In genomic region chr20:24702501-24703283, GRCh38 we compare ENCODE assay signal across 22 cellular contexts.
DNase-seq lines count a peak whose midpoint lies in the region; ATAC-seq, FAIRE-seq and TF ChIP-seq lines count a peak whose summit lies in the region.
"Had no signal": no experiment of that assay in that cellular context is flagged by ENCODE, and none has a peak within 500 bp of the region (broad histone marks: within the 10 kb centered on the region; RNA-seq: fewer than 3 reads in every experiment).

No MANE protein-coding gene starts in this region.

- H3K36me3 ChIP-seq in vagina (no peaks in the 10 kb centered on the region), thyroid gland (no peaks in the 10 kb centered on the region)
- H3K36me3 ChIP-seq: SJSA1 had no signal

- H3K4me1 ChIP-seq in vagina (no peaks in the 10 kb centered on the region), thyroid gland (no peaks in the 10 kb centered on the region)
- H3K4me1 ChIP-seq: SJSA1 had no signal

- H3K4me3 ChIP-seq in vagina (no peak overlapping the region), thyroid gland (replicated peaks in 1 of 3) (no peak overlapping the region)
- H3K4me3 ChIP-seq: SJSA1 had no signal

- intact Hi-C loops in posterior vena cava (cut with DNase I) (no loop called here), vagina (cut with DNase I) (no loop called here), thyroid gland (cut with DNase I) (no loop called here)

- no peaks in the 10 kb centered on the region for H3K27me3 Mint-ChIP-seq in activated CD8-positive, alpha-beta memory T cell treated with anti-CD3 and anti-CD28 coated beads, Interleukin-2, amount 10 ng/mL, durations not matched to agents 7 days and 5 days

- DNase-seq in activated CD8-positive, alpha-beta memory T cell treated with anti-CD3 and anti-CD28 coated beads, Interleukin-2, amount 10 ng/mL, durations not matched to agents 7 days and 5 days: peak; percentile 22
- no peak for DNase-seq in activated CD8-positive, alpha-beta memory T cell treated with anti-CD3 and anti-CD28 coated beads, Interleukin-2, amount 50 U/mL, for 4 hours
- DNase-seq in left lobe of liver (ENCODE audit: low spot score) (peak; percentile 32), posterior vena cava (ENCODE audit: low spot score) (peak; percentile 78), vagina (ENCODE audit: extremely low spot score in 2 of 2) (peak; percentile 70 to 95), thyroid gland (no peak), cerebellum (ENCODE audit: low spot score) (no peak), RCC 7860 (ENCODE audit: low spot score) (no peak)
- DNase-seq: Calu3; GOT3; Karpas-422; NCI-H1092 treated with DMSO at 0.1 percent for 48 hours; NCI-H2029; NCI-H446; NCI-H524 treated with DMSO at 0.1 percent for 48 hours; NCI-H774; NK-92 treated with Interleukin-12 subunit alpha and Interleukin-12 subunit beta, amount 100 ng/mL, for 24 hours; PC-3 had no signal

- H3K27ac ChIP-seq in vagina: no peak overlapping the region
- no peak overlapping the region for H3K27ac ChIP-seq in thyroid gland
- H3K27ac ChIP-seq: SJSA1 had no signal

- no peaks in the 10 kb centered on the region for H3K27me3 ChIP-seq in vagina
- no peaks in the 10 kb centered on the region for H3K27me3 ChIP-seq in thyroid gland
- H3K27me3 ChIP-seq: SJSA1 had no signal

- TF ChIP-seq CTCF in vagina (IDR thresholded peaks at IDR 0.05) (no peak), thyroid gland (IDR thresholded peaks at IDR 0.05) (no peak)

- H3K36me3 Mint-ChIP-seq in activated CD8-positive, alpha-beta memory T cell treated with anti-CD3 and anti-CD28 coated beads, Interleukin-2, amount 10 ng/mL, durations not matched to agents 7 days and 5 days: no peaks in the 10 kb centered on the region

- H3K4me3 Mint-ChIP-seq in activated CD8-positive, alpha-beta memory T cell treated with anti-CD3 and anti-CD28 coated beads, Interleukin-2, amount 10 ng/mL, durations not matched to agents 7 days and 5 days: no peak overlapping the region

- no peak for ATAC-seq in activated CD8-positive, alpha-beta memory T cell treated with anti-CD3 and anti-CD28 coated beads, Interleukin-2, amount 10 ng/mL, durations not matched to agents 7 days and 5 days
- no peak for ATAC-seq in left lobe of liver
- ATAC-seq: HCT116, PC-3, Right ventricle myocardium inferior had no signal

- H3K9me3 Mint-ChIP-seq in activated CD8-positive, alpha-beta memory T cell treated with anti-CD3 and anti-CD28 coated beads, Interleukin-2, amount 10 ng/mL, durations not matched to agents 7 days and 5 days (ENCODE audit: low read depth): no peaks in the 10 kb centered on the region

- H3K4me1 Mint-ChIP-seq in activated CD8-positive, alpha-beta memory T cell treated with anti-CD3 and anti-CD28 coated beads, Interleukin-2, amount 10 ng/mL, durations not matched to agents 7 days and 5 days: no peaks in the 10 kb centered on the region

- H3K27ac Mint-ChIP-seq in activated CD8-positive, alpha-beta memory T cell treated with anti-CD3 and anti-CD28 coated beads, Interleukin-2, amount 10 ng/mL, durations not matched to agents 7 days and 5 days: no peak overlapping the region

- no peak for FAIRE-seq in RCC 7860 (lab: Jason Lieb, UNC)
- FAIRE-seq: GM12892 had no signal

- H3K9me3 ChIP-seq in vagina (no peaks in the 10 kb centered on the region), thyroid gland (no peaks in the 10 kb centered on the region)
- H3K9me3 ChIP-seq: SJSA1 had no signal

- CTCF ChIA-PET in activated CD8-positive, alpha-beta memory T cell treated with anti-CD3 and anti-CD28 coated beads, Interleukin-2, amount 10 ng/mL, durations not matched to agents 7 days and 5 days (lab: Charles Lee): no interaction called here

- TF ChIP-seq POLR2A in vagina (IDR thresholded peaks at IDR 0.05) (no peak), thyroid gland (IDR thresholded peaks at IDR 0.05) (no peak)

- 86 to 90% methylated on average over 14 to 16 of the region's 16 CpGs for WGBS in thyroid gland, 2 donors

Comparison
In these comparisons a context has a peak if more than half of its experiments do, and no peak if none do; other contexts are left out.
1. DNase-seq: peak in activated CD8-positive, alpha-beta memory T cell treated with anti-CD3 and anti-CD28 coated beads, Interleukin-2, amount 10 ng/mL, durations not matched to agents 7 days and 5 days (single experiment), left lobe of liver (single experiment), posterior vena cava (single experiment) and vagina (2 of 2); none in activated CD8-positive, alpha-beta memory T cell treated with anti-CD3 and anti-CD28 coated beads, Interleukin-2, amount 50 U/mL, for 4 hours (single experiment), thyroid gland (0 of 2), cerebellum (single experiment) and RCC 7860 (single experiment).